1 cellular context compared by ENCODE assay signal in the genomic region with DNA sequence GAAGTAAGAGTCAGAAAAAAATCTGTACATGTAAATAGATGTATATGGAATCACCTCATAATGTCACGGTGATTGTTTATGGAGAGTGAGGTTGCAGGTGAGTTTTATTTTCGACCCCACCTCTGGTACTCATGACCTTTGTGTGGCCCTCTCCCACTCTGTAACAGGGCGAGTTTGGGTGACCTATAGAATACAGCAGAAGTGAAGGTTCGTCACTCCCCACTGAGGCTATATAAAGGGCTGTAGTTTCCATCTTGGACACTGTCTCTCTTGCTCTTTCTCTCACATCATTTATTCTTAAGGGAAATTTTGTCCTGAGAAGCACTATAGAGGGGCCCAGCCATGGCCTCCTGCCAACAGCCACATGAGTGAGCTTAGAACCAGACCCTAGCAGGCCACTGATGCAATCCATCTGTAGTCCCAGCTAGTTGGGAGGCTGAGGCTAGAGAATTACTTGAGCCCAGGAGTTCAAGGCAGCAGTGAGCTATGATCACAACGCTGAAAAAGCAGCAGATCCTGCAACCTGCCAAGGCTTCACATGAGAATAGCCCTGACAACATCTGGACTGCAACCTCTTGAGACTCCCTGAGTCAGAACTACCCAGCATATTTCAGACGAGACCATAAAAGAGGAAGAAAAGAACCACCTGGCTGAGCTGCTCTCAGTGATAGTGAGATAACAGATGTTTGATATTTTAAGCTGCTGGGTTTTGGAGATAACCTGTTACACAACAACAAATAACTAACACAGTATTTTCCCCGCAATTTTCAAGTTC.
TF ChIP-seq lines count a peak whose summit lies in the region.

No MANE protein-coding gene starts in this region.

TF ChIP-seq in K562, 482 proteins besides CTCF, POLR2A, EP300 and RAD21 (continued from another document and continues in another):
- TF ChIP-seq, protein P1, sequence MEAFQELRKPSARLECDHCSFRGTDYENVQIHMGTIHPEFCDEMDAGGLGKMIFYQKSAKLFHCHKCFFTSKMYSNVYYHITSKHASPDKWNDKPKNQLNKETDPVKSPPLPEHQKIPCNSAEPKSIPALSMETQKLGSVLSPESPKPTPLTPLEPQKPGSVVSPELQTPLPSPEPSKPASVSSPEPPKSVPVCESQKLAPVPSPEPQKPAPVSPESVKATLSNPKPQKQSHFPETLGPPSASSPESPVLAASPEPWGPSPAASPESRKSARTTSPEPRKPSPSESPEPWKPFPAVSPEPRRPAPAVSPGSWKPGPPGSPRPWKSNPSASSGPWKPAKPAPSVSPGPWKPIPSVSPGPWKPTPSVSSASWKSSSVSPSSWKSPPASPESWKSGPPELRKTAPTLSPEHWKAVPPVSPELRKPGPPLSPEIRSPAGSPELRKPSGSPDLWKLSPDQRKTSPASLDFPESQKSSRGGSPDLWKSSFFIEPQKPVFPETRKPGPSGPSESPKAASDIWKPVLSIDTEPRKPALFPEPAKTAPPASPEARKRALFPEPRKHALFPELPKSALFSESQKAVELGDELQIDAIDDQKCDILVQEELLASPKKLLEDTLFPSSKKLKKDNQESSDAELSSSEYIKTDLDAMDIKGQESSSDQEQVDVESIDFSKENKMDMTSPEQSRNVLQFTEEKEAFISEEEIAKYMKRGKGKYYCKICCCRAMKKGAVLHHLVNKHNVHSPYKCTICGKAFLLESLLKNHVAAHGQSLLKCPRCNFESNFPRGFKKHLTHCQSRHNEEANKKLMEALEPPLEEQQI (IDR thresholded peaks at IDR 0.05): no peak; the same call in 1 of the 2 replicates
- TF ChIP-seq YBX1 (IDR thresholded peaks at IDR 0.05) (no peak), CCNT2 (IDR thresholded peaks at IDR 0.05; ENCODE audit: borderline replicate concordance, extremely low read depth, insufficient read length, low read depth, low read length) (peak; percentile 68), MCM3 (IDR thresholded peaks at IDR 0.05) (no peak), SIRT6 (IDR thresholded peaks at IDR 0.05; ENCODE audit: low read depth, low read length) (no peak), MTA1 (IDR thresholded peaks at IDR 0.05; ENCODE audit: borderline replicate concordance) (peak; percentile 55; the same call in 1 of the 2 replicates), CXXC5 (CRISPR knock-in tag; IDR thresholded peaks at IDR 0.05) (0 out of 2 replicates have a peak, but pooled peaks have one; percentile 23), ZSCAN32 (CRISPR knock-in tag; IDR thresholded peaks at IDR 0.05) (no peak), FOSL1 (tag; conservative IDR thresholded peaks at IDR 0.05) (peak; percentile 57), TRIM24 (IDR thresholded peaks at IDR 0.05) (peak; percentile 87 to 89), CEBPB (tag; IDR thresholded peaks at IDR 0.05) (peak; percentile 46; the same call in 1 of the 2 replicates)
- TF ChIP-seq, protein P2, sequence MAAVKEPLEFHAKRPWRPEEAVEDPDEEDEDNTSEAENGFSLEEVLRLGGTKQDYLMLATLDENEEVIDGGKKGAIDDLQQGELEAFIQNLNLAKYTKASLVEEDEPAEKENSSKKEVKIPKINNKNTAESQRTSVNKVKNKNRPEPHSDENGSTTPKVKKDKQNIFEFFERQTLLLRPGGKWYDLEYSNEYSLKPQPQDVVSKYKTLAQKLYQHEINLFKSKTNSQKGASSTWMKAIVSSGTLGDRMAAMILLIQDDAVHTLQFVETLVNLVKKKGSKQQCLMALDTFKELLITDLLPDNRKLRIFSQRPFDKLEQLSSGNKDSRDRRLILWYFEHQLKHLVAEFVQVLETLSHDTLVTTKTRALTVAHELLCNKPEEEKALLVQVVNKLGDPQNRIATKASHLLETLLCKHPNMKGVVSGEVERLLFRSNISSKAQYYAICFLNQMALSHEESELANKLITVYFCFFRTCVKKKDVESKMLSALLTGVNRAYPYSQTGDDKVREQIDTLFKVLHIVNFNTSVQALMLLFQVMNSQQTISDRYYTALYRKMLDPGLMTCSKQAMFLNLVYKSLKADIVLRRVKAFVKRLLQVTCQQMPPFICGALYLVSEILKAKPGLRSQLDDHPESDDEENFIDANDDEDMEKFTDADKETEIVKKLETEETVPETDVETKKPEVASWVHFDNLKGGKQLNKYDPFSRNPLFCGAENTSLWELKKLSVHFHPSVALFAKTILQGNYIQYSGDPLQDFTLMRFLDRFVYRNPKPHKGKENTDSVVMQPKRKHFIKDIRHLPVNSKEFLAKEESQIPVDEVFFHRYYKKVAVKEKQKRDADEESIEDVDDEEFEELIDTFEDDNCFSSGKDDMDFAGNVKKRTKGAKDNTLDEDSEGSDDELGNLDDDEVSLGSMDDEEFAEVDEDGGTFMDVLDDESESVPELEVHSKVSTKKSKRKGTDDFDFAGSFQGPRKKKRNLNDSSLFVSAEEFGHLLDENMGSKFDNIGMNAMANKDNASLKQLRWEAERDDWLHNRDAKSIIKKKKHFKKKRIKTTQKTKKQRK (IDR thresholded peaks at IDR 0.05; ENCODE audit: borderline replicate concordance, low read depth, low read length): no peak
- TF ChIP-seq, protein P3, sequence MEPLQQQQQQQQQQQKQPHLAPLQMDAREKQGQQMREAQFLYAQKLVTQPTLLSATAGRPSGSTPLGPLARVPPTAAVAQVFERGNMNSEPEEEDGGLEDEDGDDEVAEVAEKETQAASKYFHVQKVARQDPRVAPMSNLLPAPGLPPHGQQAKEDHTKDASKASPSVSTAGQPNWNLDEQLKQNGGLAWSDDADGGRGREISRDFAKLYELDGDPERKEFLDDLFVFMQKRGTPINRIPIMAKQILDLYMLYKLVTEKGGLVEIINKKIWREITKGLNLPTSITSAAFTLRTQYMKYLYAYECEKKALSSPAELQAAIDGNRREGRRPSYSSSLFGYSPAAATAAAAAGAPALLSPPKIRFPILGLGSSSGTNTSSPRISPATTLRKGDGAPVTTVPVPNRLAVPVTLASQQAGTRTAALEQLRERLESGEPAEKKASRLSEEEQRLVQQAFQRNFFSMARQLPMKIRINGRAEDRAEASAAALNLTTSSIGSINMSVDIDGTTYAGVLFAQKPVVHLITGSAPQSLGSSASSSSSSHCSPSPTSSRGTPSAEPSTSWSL (CRISPR knock-in tag; IDR thresholded peaks at IDR 0.05; ENCODE audit: borderline replicate concordance): no peak
- TF ChIP-seq, protein P4, sequence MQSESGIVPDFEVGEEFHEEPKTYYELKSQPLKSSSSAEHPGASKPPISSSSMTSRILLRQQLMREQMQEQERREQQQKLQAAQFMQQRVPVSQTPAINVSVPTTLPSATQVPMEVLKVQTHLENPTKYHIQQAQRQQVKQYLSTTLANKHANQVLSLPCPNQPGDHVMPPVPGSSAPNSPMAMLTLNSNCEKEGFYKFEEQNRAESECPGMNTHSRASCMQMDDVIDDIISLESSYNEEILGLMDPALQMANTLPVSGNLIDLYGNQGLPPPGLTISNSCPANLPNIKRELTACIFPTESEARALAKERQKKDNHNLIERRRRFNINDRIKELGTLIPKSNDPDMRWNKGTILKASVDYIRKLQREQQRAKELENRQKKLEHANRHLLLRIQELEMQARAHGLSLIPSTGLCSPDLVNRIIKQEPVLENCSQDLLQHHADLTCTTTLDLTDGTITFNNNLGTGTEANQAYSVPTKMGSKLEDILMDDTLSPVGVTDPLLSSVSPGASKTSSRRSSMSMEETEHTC (IDR thresholded peaks at IDR 0.05): 0 out of 2 replicates have a peak, but pooled peaks have one; percentile 24
- TF ChIP-seq, protein P5, sequence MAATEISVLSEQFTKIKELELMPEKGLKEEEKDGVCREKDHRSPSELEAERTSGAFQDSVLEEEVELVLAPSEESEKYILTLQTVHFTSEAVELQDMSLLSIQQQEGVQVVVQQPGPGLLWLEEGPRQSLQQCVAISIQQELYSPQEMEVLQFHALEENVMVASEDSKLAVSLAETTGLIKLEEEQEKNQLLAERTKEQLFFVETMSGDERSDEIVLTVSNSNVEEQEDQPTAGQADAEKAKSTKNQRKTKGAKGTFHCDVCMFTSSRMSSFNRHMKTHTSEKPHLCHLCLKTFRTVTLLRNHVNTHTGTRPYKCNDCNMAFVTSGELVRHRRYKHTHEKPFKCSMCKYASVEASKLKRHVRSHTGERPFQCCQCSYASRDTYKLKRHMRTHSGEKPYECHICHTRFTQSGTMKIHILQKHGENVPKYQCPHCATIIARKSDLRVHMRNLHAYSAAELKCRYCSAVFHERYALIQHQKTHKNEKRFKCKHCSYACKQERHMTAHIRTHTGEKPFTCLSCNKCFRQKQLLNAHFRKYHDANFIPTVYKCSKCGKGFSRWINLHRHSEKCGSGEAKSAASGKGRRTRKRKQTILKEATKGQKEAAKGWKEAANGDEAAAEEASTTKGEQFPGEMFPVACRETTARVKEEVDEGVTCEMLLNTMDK (IDR thresholded peaks at IDR 0.05; ENCODE audit: borderline replicate concordance, insufficient read depth, low read depth, low read length, poor library complexity, severe bottlenecking): no peak
- TF ChIP-seq, protein P6, sequence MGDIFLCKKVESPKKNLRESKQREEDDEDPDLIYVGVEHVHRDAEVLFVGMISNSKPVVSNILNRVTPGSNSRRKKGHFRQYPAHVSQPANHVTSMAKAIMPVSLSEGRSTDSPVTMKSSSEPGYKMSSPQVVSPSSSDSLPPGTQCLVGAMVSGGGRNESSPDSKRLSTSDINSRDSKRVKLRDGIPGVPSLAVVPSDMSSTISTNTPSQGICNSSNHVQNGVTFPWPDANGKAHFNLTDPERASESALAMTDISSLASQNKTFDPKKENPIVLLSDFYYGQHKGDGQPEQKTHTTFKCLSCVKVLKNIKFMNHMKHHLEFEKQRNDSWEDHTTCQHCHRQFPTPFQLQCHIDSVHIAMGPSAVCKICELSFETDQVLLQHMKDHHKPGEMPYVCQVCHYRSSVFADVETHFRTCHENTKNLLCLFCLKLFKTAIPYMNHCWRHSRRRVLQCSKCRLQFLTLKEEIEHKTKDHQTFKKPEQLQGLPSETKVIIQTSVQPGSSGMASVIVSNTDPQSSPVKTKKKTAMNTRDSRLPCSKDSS (IDR thresholded peaks at IDR 0.05; ENCODE audit: low read depth, partially characterized antibody): no peak
- TF ChIP-seq, protein P7, sequence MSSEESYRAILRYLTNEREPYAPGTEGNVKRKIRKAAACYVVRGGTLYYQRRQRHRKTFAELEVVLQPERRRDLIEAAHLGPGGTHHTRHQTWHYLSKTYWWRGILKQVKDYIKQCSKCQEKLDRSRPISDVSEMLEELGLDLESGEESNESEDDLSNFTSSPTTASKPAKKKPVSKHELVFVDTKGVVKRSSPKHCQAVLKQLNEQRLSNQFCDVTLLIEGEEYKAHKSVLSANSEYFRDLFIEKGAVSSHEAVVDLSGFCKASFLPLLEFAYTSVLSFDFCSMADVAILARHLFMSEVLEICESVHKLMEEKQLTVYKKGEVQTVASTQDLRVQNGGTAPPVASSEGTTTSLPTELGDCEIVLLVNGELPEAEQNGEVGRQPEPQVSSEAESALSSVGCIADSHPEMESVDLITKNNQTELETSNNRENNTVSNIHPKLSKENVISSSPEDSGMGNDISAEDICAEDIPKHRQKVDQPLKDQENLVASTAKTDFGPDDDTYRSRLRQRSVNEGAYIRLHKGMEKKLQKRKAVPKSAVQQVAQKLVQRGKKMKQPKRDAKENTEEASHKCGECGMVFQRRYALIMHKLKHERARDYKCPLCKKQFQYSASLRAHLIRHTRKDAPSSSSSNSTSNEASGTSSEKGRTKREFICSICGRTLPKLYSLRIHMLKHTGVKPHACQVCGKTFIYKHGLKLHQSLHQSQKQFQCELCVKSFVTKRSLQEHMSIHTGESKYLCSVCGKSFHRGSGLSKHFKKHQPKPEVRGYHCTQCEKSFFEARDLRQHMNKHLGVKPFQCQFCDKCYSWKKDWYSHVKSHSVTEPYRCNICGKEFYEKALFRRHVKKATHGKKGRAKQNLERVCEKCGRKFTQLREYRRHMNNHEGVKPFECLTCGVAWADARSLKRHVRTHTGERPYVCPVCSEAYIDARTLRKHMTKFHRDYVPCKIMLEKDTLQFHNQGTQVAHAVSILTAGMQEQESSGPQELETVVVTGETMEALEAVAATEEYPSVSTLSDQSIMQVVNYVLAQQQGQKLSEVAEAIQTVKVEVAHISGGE (CRISPR knock-in tag; IDR thresholded peaks at IDR 0.05): peak in 1 of 3 experiments; percentile 45; a peak in 1 of 6 replicates
- TF ChIP-seq, protein P8, sequence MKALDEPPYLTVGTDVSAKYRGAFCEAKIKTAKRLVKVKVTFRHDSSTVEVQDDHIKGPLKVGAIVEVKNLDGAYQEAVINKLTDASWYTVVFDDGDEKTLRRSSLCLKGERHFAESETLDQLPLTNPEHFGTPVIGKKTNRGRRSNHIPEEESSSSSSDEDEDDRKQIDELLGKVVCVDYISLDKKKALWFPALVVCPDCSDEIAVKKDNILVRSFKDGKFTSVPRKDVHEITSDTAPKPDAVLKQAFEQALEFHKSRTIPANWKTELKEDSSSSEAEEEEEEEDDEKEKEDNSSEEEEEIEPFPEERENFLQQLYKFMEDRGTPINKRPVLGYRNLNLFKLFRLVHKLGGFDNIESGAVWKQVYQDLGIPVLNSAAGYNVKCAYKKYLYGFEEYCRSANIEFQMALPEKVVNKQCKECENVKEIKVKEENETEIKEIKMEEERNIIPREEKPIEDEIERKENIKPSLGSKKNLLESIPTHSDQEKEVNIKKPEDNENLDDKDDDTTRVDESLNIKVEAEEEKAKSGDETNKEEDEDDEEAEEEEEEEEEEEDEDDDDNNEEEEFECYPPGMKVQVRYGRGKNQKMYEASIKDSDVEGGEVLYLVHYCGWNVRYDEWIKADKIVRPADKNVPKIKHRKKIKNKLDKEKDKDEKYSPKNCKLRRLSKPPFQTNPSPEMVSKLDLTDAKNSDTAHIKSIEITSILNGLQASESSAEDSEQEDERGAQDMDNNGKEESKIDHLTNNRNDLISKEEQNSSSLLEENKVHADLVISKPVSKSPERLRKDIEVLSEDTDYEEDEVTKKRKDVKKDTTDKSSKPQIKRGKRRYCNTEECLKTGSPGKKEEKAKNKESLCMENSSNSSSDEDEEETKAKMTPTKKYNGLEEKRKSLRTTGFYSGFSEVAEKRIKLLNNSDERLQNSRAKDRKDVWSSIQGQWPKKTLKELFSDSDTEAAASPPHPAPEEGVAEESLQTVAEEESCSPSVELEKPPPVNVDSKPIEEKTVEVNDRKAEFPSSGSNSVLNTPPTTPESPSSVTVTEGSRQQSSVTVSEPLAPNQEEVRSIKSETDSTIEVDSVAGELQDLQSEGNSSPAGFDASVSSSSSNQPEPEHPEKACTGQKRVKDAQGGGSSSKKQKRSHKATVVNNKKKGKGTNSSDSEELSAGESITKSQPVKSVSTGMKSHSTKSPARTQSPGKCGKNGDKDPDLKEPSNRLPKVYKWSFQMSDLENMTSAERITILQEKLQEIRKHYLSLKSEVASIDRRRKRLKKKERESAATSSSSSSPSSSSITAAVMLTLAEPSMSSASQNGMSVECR (CRISPR knock-in tag; IDR thresholded peaks at IDR 0.05): no peak
